Comparison of ENCODE assay signal across 7 cellular contexts in genomic region chr1:152219438-152219837, GRCh38. TPM values are rescaled to one million over a fixed set of nuclear protein-coding genes. Genes with fewer than 3 reads are reported as not detected.
"Had no signal": no experiment of that assay in that cellular context is flagged by ENCODE, and none has a peak within 500 bp of the region (broad histone marks: within the 10 kb centered on the region; RNA-seq: fewer than 3 reads in every experiment).

No MANE protein-coding gene starts in this region.

RNA-seq across cellular contexts. Expression of gene HRNR, which starts 4.6 kb away (rescaled TPM):
- total RNA-seq: GM23248, GM23338, H1, H4, H7, H9, HFFc6 had no signal
- polyA plus RNA-seq: GM23338, H1 had no signal
